ENCODE assay signal across 22 cellular contexts in genomic region chr1:156417700-156418015, GRCh38. TPM values are rescaled to one million over a fixed set of nuclear protein-coding genes. Genes with fewer than 3 reads are reported as not detected.
"Had no signal": no experiment of that assay in that cellular context is flagged by ENCODE, and none has a peak within 500 bp of the region (broad histone marks: within the 10 kb centered on the region; RNA-seq: fewer than 3 reads in every experiment).

No MANE protein-coding gene starts in this region.

- H2AFZ ChIP-seq: parathyroid adenoma had no signal

- H3K4me3 ChIP-seq: breast epithelium, lung, smooth muscle cell, stomach, thoracic aorta, upper lobe of left lung had no signal

- H3K79me2 ChIP-seq: parathyroid adenoma had no signal

- H3K4me3 Mint-ChIP-seq: activated CD4-positive, alpha-beta memory T cell treated with anti-CD3 and anti-CD28 coated beads, Interleukin-2, amount 10 ng/mL, durations not matched to agents 7 days and 5 days; activated CD8-positive, alpha-beta memory T cell treated with anti-CD3 and anti-CD28 coated beads, Interleukin-2, amount 10 ng/mL, durations not matched to agents 7 days and 5 days; activated T-helper 17 cell treated with anti-CD3 and anti-CD28 coated beads, Interleukin-2, amount 50 U/mL, for 72 hours; natural killer cell; WTC11 had no signal

- H3K9me3 ChIP-seq: breast epithelium, neutrophil, stomach, thoracic aorta, upper lobe of left lung had no signal

- H3K36me3 Mint-ChIP-seq: natural killer cell, WTC11 had no signal

- DNase-seq: activated CD4-positive, alpha-beta memory T cell treated with anti-CD3 and anti-CD28 coated beads, Interleukin-2, amount 10 ng/mL, durations not matched to agents 7 days and 5 days; activated CD4-positive, alpha-beta T cell treated with anti-CD3 and anti-CD28 coated beads for 48 hours; activated CD8-positive, alpha-beta memory T cell treated with anti-CD3 and anti-CD28 coated beads, Interleukin-2, amount 10 ng/mL, durations not matched to agents 7 days and 5 days; activated naive CD4-positive, alpha-beta T cell; foreskin melanocyte; natural killer cell; stimulated activated CD4-positive, alpha-beta T cell treated with anti-CD3 and anti-CD28 coated beads, Interleukin-4, amount 100 ng/mL, for 1 hour; stomach; upper lobe of left lung had no signal

- H3K27ac ChIP-seq: breast epithelium, neutrophil, parathyroid adenoma, stomach, thoracic aorta, upper lobe of left lung had no signal

- H3K4me2 ChIP-seq: smooth muscle cell had no signal

- ATAC-seq: activated CD8-positive, alpha-beta memory T cell treated with anti-CD3 and anti-CD28 coated beads, Interleukin-2, amount 10 ng/mL, durations not matched to agents 7 days and 5 days; activated T-helper 17 cell treated with anti-CD3 and anti-CD28 coated beads, Interleukin-2, amount 50 U/mL, for 72 hours; left lobe of liver; natural killer cell; sciatic nerve; WTC11 had no signal

- H3K9me3 Mint-ChIP-seq: activated CD4-positive, alpha-beta memory T cell treated with anti-CD3 and anti-CD28 coated beads, Interleukin-2, amount 10 ng/mL, durations not matched to agents 7 days and 5 days; activated T-helper 17 cell treated with anti-CD3 and anti-CD28 coated beads, Interleukin-2, amount 50 U/mL, for 72 hours; natural killer cell; WTC11 had no signal

- H3K36me3 ChIP-seq: breast epithelium, neutrophil, stomach, thoracic aorta, upper lobe of left lung had no signal

- H3K27ac Mint-ChIP-seq: activated CD4-positive, alpha-beta memory T cell treated with anti-CD3 and anti-CD28 coated beads, Interleukin-2, amount 10 ng/mL, durations not matched to agents 7 days and 5 days; activated CD8-positive, alpha-beta memory T cell treated with anti-CD3 and anti-CD28 coated beads, Interleukin-2, amount 10 ng/mL, durations not matched to agents 7 days and 5 days; activated T-helper 17 cell treated with anti-CD3 and anti-CD28 coated beads, Interleukin-2, amount 50 U/mL, for 72 hours; natural killer cell; WTC11 had no signal

RNA-seq across cellular contexts. Expression of gene RHBG, which starts 48.6 kb away (rescaled TPM):
- total RNA-seq: activated CD4-positive, alpha-beta memory T cell treated with anti-CD3 and anti-CD28 coated beads, Interleukin-2, amount 10 ng/mL, durations not matched to agents 7 days and 5 days; activated CD8-positive, alpha-beta memory T cell treated with anti-CD3 and anti-CD28 coated beads, Interleukin-2, amount 10 ng/mL, durations not matched to agents 7 days and 5 days; activated T-helper 17 cell treated with anti-CD3 and anti-CD28 coated beads, Interleukin-2, amount 50 U/mL, for 72 hours; breast epithelium; chondrocyte; dermis microvascular lymphatic vessel endothelial cell; epithelial cell of proximal tubule; natural killer cell; sciatic nerve; smooth muscle cell; stomach; thoracic aorta had no signal
